ENCODE assay signal across 2 cellular contexts in the genomic region with DNA sequence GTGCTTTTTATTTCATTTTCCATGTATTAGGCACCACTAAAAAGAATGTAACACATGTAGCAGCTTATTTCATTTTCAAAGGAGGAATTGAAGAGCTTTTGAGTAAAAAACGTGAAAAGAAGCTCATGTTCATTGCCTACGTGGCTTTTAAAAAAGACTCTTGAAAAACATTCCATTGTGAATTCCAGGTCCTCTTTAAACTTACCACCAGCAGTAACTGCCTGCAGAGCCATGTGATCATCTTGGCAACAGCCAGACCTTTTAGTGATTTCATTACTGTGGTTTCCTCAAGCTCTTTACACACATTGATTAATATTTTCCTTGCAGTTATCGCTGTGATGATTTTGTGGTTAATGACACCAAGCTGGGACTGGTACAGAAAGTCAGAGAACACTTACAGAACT.
TF ChIP-seq lines count a peak whose summit lies in the region.

No MANE protein-coding gene starts in this region.

TF ChIP-seq in liver, 16 proteins besides CTCF, POLR2A, EP300 and RAD21:
- TF ChIP-seq HNF4A (conservative IDR thresholded peaks at IDR 0.05), result no peak
- TF ChIP-seq, protein P1, sequence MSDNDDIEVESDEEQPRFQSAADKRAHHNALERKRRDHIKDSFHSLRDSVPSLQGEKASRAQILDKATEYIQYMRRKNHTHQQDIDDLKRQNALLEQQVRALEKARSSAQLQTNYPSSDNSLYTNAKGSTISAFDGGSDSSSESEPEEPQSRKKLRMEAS (IDR thresholded peaks at IDR 0.05), result peak; percentile 7
- TF ChIP-seq HNF4G (IDR thresholded peaks at IDR 0.05), result no peak
- TF ChIP-seq RXRA (IDR thresholded peaks at IDR 0.05), result peak in 1 of 2 donors; percentile 24
- TF ChIP-seq, protein P2, sequence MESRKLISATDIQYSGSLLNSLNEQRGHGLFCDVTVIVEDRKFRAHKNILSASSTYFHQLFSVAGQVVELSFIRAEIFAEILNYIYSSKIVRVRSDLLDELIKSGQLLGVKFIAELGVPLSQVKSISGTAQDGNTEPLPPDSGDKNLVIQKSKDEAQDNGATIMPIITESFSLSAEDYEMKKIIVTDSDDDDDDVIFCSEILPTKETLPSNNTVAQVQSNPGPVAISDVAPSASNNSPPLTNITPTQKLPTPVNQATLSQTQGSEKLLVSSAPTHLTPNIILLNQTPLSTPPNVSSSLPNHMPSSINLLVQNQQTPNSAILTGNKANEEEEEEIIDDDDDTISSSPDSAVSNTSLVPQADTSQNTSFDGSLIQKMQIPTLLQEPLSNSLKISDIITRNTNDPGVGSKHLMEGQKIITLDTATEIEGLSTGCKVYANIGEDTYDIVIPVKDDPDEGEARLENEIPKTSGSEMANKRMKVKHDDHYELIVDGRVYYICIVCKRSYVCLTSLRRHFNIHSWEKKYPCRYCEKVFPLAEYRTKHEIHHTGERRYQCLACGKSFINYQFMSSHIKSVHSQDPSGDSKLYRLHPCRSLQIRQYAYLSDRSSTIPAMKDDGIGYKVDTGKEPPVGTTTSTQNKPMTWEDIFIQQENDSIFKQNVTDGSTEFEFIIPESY (IDR thresholded peaks at IDR 0.05), result no peak
- peak; percentile 13 for TF ChIP-seq YY1 (IDR thresholded peaks at IDR 0.05)
- TF ChIP-seq FOXA1 (IDR thresholded peaks at IDR 0.05), result no peak
- TF ChIP-seq GABPA (IDR thresholded peaks at IDR 0.05 in 1 of 2, conservative IDR thresholded peaks at IDR 0.05 in 1 of 2), result no peak
- TF ChIP-seq SP1 (IDR thresholded peaks at IDR 0.05), result no peak
- TF ChIP-seq FOXA2 (IDR thresholded peaks at IDR 0.05), result no peak
- TF ChIP-seq JUND (IDR thresholded peaks at IDR 0.05), result peak; percentile 37 to 50
- TF ChIP-seq EGR1 (IDR thresholded peaks at IDR 0.05; ENCODE audit: low read depth in 2 of 2), result no peak
- no peak for TF ChIP-seq TAF1 (conservative IDR thresholded peaks at IDR 0.05)
- TF ChIP-seq, protein P3, sequence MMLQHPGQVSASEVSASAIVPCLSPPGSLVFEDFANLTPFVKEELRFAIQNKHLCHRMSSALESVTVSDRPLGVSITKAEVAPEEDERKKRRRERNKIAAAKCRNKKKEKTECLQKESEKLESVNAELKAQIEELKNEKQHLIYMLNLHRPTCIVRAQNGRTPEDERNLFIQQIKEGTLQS (IDR thresholded peaks at IDR 0.05), result no peak
- TF ChIP-seq NR2F2 (IDR thresholded peaks at IDR 0.05), result no peak
- TF ChIP-seq, protein P4, sequence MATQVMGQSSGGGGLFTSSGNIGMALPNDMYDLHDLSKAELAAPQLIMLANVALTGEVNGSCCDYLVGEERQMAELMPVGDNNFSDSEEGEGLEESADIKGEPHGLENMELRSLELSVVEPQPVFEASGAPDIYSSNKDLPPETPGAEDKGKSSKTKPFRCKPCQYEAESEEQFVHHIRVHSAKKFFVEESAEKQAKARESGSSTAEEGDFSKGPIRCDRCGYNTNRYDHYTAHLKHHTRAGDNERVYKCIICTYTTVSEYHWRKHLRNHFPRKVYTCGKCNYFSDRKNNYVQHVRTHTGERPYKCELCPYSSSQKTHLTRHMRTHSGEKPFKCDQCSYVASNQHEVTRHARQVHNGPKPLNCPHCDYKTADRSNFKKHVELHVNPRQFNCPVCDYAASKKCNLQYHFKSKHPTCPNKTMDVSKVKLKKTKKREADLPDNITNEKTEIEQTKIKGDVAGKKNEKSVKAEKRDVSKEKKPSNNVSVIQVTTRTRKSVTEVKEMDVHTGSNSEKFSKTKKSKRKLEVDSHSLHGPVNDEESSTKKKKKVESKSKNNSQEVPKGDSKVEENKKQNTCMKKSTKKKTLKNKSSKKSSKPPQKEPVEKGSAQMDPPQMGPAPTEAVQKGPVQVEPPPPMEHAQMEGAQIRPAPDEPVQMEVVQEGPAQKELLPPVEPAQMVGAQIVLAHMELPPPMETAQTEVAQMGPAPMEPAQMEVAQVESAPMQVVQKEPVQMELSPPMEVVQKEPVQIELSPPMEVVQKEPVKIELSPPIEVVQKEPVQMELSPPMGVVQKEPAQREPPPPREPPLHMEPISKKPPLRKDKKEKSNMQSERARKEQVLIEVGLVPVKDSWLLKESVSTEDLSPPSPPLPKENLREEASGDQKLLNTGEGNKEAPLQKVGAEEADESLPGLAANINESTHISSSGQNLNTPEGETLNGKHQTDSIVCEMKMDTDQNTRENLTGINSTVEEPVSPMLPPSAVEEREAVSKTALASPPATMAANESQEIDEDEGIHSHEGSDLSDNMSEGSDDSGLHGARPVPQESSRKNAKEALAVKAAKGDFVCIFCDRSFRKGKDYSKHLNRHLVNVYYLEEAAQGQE (IDR thresholded peaks at IDR 0.05), result no peak

TF ChIP-seq in HepG2, 621 proteins besides CTCF, POLR2A, EP300 and RAD21:
- TF ChIP-seq ZNF317 (CRISPR knock-in tag; IDR thresholded peaks at IDR 0.05) (no peak), GZF1 (CRISPR knock-in tag; IDR thresholded peaks at IDR 0.05) (no peak), KLF11 (CRISPR knock-in tag; IDR thresholded peaks at IDR 0.05) (no peak), RFX1 (IDR thresholded peaks at IDR 0.05) (no peak), RBFOX2 (IDR thresholded peaks at IDR 0.05; ENCODE audit: low read depth, low read length) (no peak), HMG20A (CRISPR knock-in tag; IDR thresholded peaks at IDR 0.05; ENCODE audit: borderline replicate concordance) (no peak), TBL1XR1 (IDR thresholded peaks at IDR 0.05; ENCODE audit: borderline replicate concordance, low read length, partially characterized antibody) (no peak), ZNF34 (CRISPR knock-in tag; IDR thresholded peaks at IDR 0.05; ENCODE audit: borderline replicate concordance) (no peak), ELF3 (CRISPR knock-in tag; IDR thresholded peaks at IDR 0.05) (no peak), PHF8 (CRISPR knock-in tag; IDR thresholded peaks at IDR 0.05) (no peak)
- TF ChIP-seq, protein P5, sequence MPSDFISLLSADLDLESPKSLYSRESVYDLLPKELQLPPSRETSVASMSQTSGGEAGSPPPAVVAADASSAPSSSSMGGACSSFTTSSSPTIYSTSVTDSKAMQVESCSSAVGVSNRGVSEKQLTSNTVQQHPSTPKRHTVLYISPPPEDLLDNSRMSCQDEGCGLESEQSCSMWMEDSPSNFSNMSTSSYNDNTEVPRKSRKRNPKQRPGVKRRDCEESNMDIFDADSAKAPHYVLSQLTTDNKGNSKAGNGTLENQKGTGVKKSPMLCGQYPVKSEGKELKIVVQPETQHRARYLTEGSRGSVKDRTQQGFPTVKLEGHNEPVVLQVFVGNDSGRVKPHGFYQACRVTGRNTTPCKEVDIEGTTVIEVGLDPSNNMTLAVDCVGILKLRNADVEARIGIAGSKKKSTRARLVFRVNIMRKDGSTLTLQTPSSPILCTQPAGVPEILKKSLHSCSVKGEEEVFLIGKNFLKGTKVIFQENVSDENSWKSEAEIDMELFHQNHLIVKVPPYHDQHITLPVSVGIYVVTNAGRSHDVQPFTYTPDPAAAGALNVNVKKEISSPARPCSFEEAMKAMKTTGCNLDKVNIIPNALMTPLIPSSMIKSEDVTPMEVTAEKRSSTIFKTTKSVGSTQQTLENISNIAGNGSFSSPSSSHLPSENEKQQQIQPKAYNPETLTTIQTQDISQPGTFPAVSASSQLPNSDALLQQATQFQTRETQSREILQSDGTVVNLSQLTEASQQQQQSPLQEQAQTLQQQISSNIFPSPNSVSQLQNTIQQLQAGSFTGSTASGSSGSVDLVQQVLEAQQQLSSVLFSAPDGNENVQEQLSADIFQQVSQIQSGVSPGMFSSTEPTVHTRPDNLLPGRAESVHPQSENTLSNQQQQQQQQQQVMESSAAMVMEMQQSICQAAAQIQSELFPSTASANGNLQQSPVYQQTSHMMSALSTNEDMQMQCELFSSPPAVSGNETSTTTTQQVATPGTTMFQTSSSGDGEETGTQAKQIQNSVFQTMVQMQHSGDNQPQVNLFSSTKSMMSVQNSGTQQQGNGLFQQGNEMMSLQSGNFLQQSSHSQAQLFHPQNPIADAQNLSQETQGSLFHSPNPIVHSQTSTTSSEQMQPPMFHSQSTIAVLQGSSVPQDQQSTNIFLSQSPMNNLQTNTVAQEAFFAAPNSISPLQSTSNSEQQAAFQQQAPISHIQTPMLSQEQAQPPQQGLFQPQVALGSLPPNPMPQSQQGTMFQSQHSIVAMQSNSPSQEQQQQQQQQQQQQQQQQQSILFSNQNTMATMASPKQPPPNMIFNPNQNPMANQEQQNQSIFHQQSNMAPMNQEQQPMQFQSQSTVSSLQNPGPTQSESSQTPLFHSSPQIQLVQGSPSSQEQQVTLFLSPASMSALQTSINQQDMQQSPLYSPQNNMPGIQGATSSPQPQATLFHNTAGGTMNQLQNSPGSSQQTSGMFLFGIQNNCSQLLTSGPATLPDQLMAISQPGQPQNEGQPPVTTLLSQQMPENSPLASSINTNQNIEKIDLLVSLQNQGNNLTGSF (CRISPR knock-in tag; IDR thresholded peaks at IDR 0.05), result no peak
- TF ChIP-seq, protein P6, sequence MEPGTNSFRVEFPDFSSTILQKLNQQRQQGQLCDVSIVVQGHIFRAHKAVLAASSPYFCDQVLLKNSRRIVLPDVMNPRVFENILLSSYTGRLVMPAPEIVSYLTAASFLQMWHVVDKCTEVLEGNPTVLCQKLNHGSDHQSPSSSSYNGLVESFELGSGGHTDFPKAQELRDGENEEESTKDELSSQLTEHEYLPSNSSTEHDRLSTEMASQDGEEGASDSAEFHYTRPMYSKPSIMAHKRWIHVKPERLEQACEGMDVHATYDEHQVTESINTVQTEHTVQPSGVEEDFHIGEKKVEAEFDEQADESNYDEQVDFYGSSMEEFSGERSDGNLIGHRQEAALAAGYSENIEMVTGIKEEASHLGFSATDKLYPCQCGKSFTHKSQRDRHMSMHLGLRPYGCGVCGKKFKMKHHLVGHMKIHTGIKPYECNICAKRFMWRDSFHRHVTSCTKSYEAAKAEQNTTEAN (CRISPR knock-in tag; conservative IDR thresholded peaks at IDR 0.05), result no peak
- TF ChIP-seq, protein P7, sequence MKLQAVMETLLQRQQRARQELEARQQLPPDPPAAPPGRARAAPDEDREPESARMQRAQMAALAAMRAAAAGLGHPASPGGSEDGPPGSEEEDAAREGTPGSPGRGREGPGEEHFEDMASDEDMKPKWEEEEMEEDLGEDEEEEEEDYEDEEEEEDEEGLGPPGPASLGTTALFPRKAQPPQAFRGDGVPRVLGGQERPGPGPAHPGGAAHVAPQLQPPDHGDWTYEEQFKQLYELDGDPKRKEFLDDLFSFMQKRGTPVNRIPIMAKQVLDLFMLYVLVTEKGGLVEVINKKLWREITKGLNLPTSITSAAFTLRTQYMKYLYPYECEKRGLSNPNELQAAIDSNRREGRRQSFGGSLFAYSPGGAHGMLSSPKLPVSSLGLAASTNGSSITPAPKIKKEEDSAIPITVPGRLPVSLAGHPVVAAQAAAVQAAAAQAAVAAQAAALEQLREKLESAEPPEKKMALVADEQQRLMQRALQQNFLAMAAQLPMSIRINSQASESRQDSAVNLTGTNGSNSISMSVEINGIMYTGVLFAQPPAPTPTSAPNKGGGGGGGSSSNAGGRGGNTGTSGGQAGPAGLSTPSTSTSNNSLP (IDR thresholded peaks at IDR 0.05; ENCODE audit: low read depth, low read length), result no peak
- TF ChIP-seq, protein P8, sequence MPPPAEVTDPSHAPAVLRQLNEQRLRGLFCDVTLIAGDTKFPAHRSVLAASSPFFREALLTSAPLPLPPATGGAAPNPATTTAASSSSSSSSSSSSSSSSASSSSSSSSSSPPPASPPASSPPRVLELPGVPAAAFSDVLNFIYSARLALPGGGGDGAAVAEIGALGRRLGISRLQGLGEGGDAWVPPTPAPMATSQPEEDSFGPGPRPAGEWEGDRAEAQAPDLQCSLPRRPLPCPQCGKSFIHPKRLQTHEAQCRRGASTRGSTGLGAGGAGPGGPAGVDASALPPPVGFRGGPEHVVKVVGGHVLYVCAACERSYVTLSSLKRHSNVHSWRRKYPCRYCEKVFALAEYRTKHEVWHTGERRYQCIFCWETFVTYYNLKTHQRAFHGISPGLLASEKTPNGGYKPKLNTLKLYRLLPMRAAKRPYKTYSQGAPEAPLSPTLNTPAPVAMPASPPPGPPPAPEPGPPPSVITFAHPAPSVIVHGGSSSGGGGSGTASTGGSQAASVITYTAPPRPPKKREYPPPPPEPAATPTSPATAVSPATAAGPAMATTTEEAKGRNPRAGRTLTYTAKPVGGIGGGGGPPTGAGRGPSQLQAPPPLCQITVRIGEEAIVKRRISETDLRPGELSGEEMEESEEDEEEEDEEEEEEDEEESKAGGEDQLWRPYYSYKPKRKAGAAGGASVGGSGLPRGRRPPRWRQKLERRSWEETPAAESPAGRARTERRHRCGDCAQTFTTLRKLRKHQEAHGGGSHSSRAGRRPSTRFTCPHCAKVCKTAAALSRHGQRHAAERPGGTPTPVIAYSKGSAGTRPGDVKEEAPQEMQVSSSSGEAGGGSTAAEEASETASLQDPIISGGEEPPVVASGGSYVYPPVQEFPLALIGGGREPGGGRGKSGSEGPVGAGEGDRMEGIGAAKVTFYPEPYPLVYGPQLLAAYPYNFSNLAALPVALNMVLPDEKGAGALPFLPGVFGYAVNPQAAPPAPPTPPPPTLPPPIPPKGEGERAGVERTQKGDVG (CRISPR knock-in tag; IDR thresholded peaks at IDR 0.05; ENCODE audit: borderline replicate concordance), result no peak
TF ChIP-seq in HepG2: peak in this region for 0.
